22 cellular contexts compared by ENCODE assay signal in genomic region chr16:19604911-19605310, GRCh38. TPM values are rescaled to one million over a fixed set of nuclear protein-coding genes. Genes with fewer than 3 reads are reported as not detected.
DNase-seq lines count a peak whose midpoint lies in the region; ATAC-seq and TF ChIP-seq lines count a peak whose summit lies in the region.
"Had no signal": no experiment of that assay in that cellular context is flagged by ENCODE, and none has a peak within 500 bp of the region (broad histone marks: within the 10 kb centered on the region; RNA-seq: fewer than 3 reads in every experiment).

No MANE protein-coding gene starts in this region.

- no peak overlapping the region for H4K8ac ChIP-seq in trophoblast cell (ENCODE audit: low read depth, low read length)

- no peak overlapping the region for H3K4me3 ChIP-seq in trophoblast cell (ENCODE audit: low read depth, low read length)
- no peak overlapping the region for H3K4me3 ChIP-seq in sigmoid colon
- H3K4me3 ChIP-seq: BLaER1 treated with 17β-estradiol and CSF1 and Interleukin-3, amounts not matched to agents 10 nM and 100 nM; HAP-1 had no signal

- H3K18ac ChIP-seq in trophoblast cell (ENCODE audit: low read length) = no peak overlapping the region

- H3K36me3 ChIP-seq in trophoblast cell (ENCODE audit: control insufficient read depth in 1 of 2, insufficient read depth in 2 of 2, low read length in 2 of 2) = peaks cover 0 to 6% of the 10 kb centered on the region in 2 experiments
- H3K36me3 ChIP-seq in sigmoid colon = peaks cover 0 to 70% (median 10%) of the 10 kb centered on the region in 4 donors

- H3K27me3 ChIP-seq in trophoblast cell (ENCODE audit: insufficient read depth, low read length) (no peaks in the 10 kb centered on the region), sigmoid colon (no peaks in the 10 kb centered on the region)
- H3K27me3 ChIP-seq: BE2C; BLaER1 treated with 17β-estradiol and CSF1 and Interleukin-3, amounts not matched to agents 10 nM and 100 nM had no signal

- H2BK5ac ChIP-seq in trophoblast cell (ENCODE audit: low read depth, low read length, poor library complexity) = peak overlapping the region; percentile 92

- H3K79me1 ChIP-seq in trophoblast cell (ENCODE audit: low read length) = peaks cover 20% of the 10 kb centered on the region

- H3K27ac ChIP-seq in trophoblast cell (ENCODE audit: low read depth, low read length) (peak overlapping the region; percentile 98), sigmoid colon (peak overlapping the region in 3 of 4 donors; percentile 7 to 51 (median 25))
- H3K27ac ChIP-seq: 22Rv1; BLaER1 treated with 17β-estradiol and CSF1 and Interleukin-3, amounts not matched to agents 10 nM and 100 nM had no signal

- no peak for TF ChIP-seq EP300 in sigmoid colon (IDR thresholded peaks at IDR 0.05)

- no peak overlapping the region for H4K12ac ChIP-seq in trophoblast cell (ENCODE audit: low read depth, low read length)

- H3K4ac ChIP-seq in trophoblast cell (ENCODE audit: low read depth, low read length) = no peak overlapping the region

- intact Hi-C loops in Right ventricle myocardium superior (cut with DNase I) = loop anchor here (10.0 kb wide), 1 partner anchor 50 kb away; no protein-coding TSS in a partner anchor
- intact Hi-C loops in Right ventricle myocardium inferior (cut with DNase I) = loop anchor here (5.0 kb wide), 2 partner anchors 48 to 112 kb away; partner anchors contain the start of genes IQCK, KNOP1 and VPS35L
- intact Hi-C loops in left ventricle myocardium superior (cut with micrococcal nuclease) = no loop called here
- intact Hi-C loops in left cardiac atrium (cut with DNase I) = no loop called here
- intact Hi-C loops in sigmoid colon (cut with DNase I) = loop anchor here (5.0 kb wide), 1 partner anchor 112 kb away; the partner anchor contains the start of genes IQCK and KNOP1

- H3K9me3 ChIP-seq in trophoblast cell (ENCODE audit: insufficient read depth, low read depth, low read length) (no peaks in the 10 kb centered on the region), sigmoid colon (peaks cover 0 to 1% (median 0%) of the 10 kb centered on the region in 4 donors)
- H3K9me3 ChIP-seq: BE2C, HAP-1 had no signal

- DNase-seq in Right ventricle myocardium superior (no peak), Right ventricle myocardium inferior (ENCODE audit: missing footprints) (no peak), left ventricle myocardium superior (no peak), left cardiac atrium (no peak), trophoblast cell (no peak), sigmoid colon (no peak), GDM1 (lab: John Stamatoyannopoulos, UW) (no peak), KBM-7 (no peak)
- DNase-seq: ACHN; AML-193; BE2C; CD4-positive, alpha-beta T cell; CD8-positive, alpha-beta memory T cell; DMS 273 treated with DMSO at 0.1 percent for 48 hours; DMS79; EL; GF-D8; GOT3; HFFc6 had no signal

- no peak overlapping the region for H2AK5ac ChIP-seq in trophoblast cell (ENCODE audit: low read length)

- H4K91ac ChIP-seq in trophoblast cell (ENCODE audit: low read depth, low read length) = peak overlapping the region; percentile 94

- H3K9ac ChIP-seq in trophoblast cell (ENCODE audit: low read length) = no peak overlapping the region
- H3K9ac ChIP-seq: BLaER1 treated with 17β-estradiol and CSF1 and Interleukin-3, amounts not matched to agents 10 nM and 100 nM had no signal

- H3K23ac ChIP-seq in trophoblast cell (ENCODE audit: low read length) = no peak overlapping the region

- H3K79me2 ChIP-seq in trophoblast cell (ENCODE audit: control insufficient read depth, insufficient read depth, low read length, poor library complexity) = peaks cover 4% of the 10 kb centered on the region

- no peak overlapping the region for H3K4me2 ChIP-seq in trophoblast cell (ENCODE audit: low read length)
- H3K4me2 ChIP-seq: BLaER1 treated with 17β-estradiol and CSF1 and Interleukin-3, amounts not matched to agents 10 nM and 100 nM had no signal

- peak overlapping the region; percentile 99 for H2BK12ac ChIP-seq in trophoblast cell (ENCODE audit: low read length)

- no peak for TF ChIP-seq CTCF in sigmoid colon (IDR thresholded peaks at IDR 0.05)

- H2AFZ ChIP-seq in trophoblast cell (ENCODE audit: insufficient read depth, low read length, poor library complexity) = no peak overlapping the region

- peak overlapping the region; percentile 82 for H2BK120ac ChIP-seq in trophoblast cell (ENCODE audit: insufficient read depth, low read length, poor library complexity)

- H3K4me1 ChIP-seq in trophoblast cell (ENCODE audit: control insufficient read depth in 1 of 2, insufficient read depth in 2 of 2, low read length in 2 of 2) = peaks cover 10 to 16% of the 10 kb centered on the region in 2 experiments
- H3K4me1 ChIP-seq in sigmoid colon = peaks cover 0 to 11% (median 4%) of the 10 kb centered on the region in 4 donors
- H3K4me1 ChIP-seq: BE2C; BLaER1 treated with 17β-estradiol and CSF1 and Interleukin-3, amounts not matched to agents 10 nM and 100 nM; HAP-1 had no signal

- peak overlapping the region; percentile 63 for H3K14ac ChIP-seq in trophoblast cell (ENCODE audit: low read length)

- TF ChIP-seq POLR2A in sigmoid colon (IDR thresholded peaks at IDR 0.05) = no peak

- ATAC-seq in Right ventricle myocardium superior (ENCODE audit: poor library complexity) (peak; percentile 81), Right ventricle myocardium inferior (no peak), left ventricle myocardium superior (peak; percentile 82), left cardiac atrium (no peak)

- no CpG with 5 or more reads among the region's 4 CpGs for WGBS in trophoblast cell (ENCODE audit: extremely low coverage, insufficient coverage, insufficient read length)
- 94 to 97% methylated on average over 4 of the region's 4 CpGs for WGBS in sigmoid colon, 2 donors

- in situ Hi-C loops in KBM-7 (cut with MboI; ENCODE audit: low pct_unique_long_range_greater_than_20kb, low sequenced_read_pairs) = no loop called here

RNA-seq across cellular contexts. Expression of gene VPS35L, which starts 49.4 kb away (rescaled TPM):
- total RNA-seq in Right ventricle myocardium superior (19.4 TPM), Right ventricle myocardium inferior (24.6 TPM), left ventricle myocardium superior (22.4 TPM), left cardiac atrium (10 to 100 TPM; 31.3 to 34.3 TPM), sigmoid colon (10 to 100 TPM; 34.6 to 53.7 (median 47.8) TPM)
- 36.5 and 40.2 TPM in 2 replicates for polyA plus RNA-seq in trophoblast cell (2013)
- polyA plus RNA-seq in sigmoid colon = 10 to 100 TPM; 21.6 to 41.8 (median 29.6) TPM

Comparison
In these comparisons a context has a peak if more than half of its experiments do, and no peak if none do; other contexts are left out.
1. ATAC-seq: peak in Right ventricle myocardium superior (single experiment) and left ventricle myocardium superior (single experiment); none in Right ventricle myocardium inferior (single experiment) and left cardiac atrium (0 of 2).
2. intact Hi-C loops: an anchor here in Right ventricle myocardium superior (10.0 kb wide), Right ventricle myocardium inferior (5.0 kb wide) and sigmoid colon (5.0 kb wide); none called in left ventricle myocardium superior and left cardiac atrium.